ENCODE assay signal across 13 cellular contexts in the genomic region with DNA sequence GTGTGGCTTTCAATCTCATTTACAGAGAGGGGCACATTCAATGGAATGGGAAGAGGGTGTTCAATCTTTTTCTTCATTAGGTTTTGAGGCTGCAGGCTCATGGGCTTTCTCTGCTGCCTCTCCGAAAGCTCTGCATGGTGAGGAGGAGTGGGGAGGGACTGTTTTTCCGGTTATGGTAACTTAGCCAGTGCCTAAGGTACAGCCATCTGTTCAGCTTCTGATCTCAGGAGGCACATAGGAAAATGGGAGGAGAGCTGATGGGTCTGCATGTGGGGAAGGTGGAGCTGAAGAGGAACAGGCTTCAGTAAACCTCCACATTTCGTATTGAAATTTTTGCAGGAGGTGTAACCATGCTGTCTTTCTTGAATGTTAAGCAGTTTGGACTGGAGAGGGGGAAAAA.
DNase-seq lines count a peak whose midpoint lies in the region; ATAC-seq and TF ChIP-seq lines count a peak whose summit lies in the region.
"Had no signal": no experiment of that assay in that cellular context is flagged by ENCODE, and none has a peak within 500 bp of the region (broad histone marks: within the 10 kb centered on the region; RNA-seq: fewer than 3 reads in every experiment).

No MANE protein-coding gene starts in this region.

- no peaks in the 10 kb centered on the region for H3K79me2 ChIP-seq in GM23338 (replicated peaks; ENCODE audit: insufficient read depth)

- no peaks in the 10 kb centered on the region for H3K9me2 ChIP-seq in GM23338 (ENCODE audit: insufficient read depth)

- H3K36me3 Mint-ChIP-seq in GM23338 (ENCODE audit: low read depth): no peaks in the 10 kb centered on the region
- H3K36me3 Mint-ChIP-seq in glutamatergic neuron (ENCODE audit: unreplicated experiment): no peaks in the 10 kb centered on the region
- H3K36me3 Mint-ChIP-seq: CD4-positive, alpha-beta memory T cell had no signal

- no peak for TF ChIP-seq CTCF in GM23338 (conservative IDR thresholded peaks at IDR 0.05; ENCODE audit: low read depth in 2 of 2)
- TF ChIP-seq CTCF in VCaP (conservative IDR thresholded peaks at IDR 0.05): no peak
- TF ChIP-seq CTCF in glutamatergic neuron (IDR thresholded peaks at IDR 0.05; ENCODE audit: partially characterized antibody, unreplicated experiment): no peak
- TF ChIP-seq CTCF in colonic mucosa (IDR thresholded peaks at IDR 0.05): no peak
- TF ChIP-seq CTCF in lower leg skin (IDR thresholded peaks at IDR 0.05): no peak

- no peaks in the 10 kb centered on the region for H3K9me3 ChIP-seq in colonic mucosa
- H3K9me3 ChIP-seq: BE2C had no signal

- peak overlapping the region; percentile 94 for H3K27ac Mint-ChIP-seq in GM23338
- peak overlapping the region; percentile 78 for H3K27ac Mint-ChIP-seq in glutamatergic neuron (ENCODE audit: unreplicated experiment)
- H3K27ac Mint-ChIP-seq: CD4-positive, alpha-beta memory T cell had no signal

- H3K4me1 Mint-ChIP-seq in GM23338: peaks cover 18% of the 10 kb centered on the region
- peaks cover 16% of the 10 kb centered on the region for H3K4me1 Mint-ChIP-seq in glutamatergic neuron (ENCODE audit: low read depth, unreplicated experiment)
- H3K4me1 Mint-ChIP-seq: CD4-positive, alpha-beta memory T cell had no signal

- no peak overlapping the region for H3K4me3 Mint-ChIP-seq in GM23338
- no peak overlapping the region for H3K4me3 Mint-ChIP-seq in glutamatergic neuron (ENCODE audit: unreplicated experiment)
- H3K4me3 Mint-ChIP-seq: CD4-positive, alpha-beta memory T cell; H9 had no signal

- intact Hi-C loops in colonic mucosa (cut with DNase I): no loop called here
- intact Hi-C loops in lower leg skin (cut with DNase I; ENCODE audit: low total_unique reads): no loop called here

- DNase-seq in GM23338 (ENCODE audit: low spot score) (no peak), glutamatergic neuron (no peak), colonic mucosa (no peak), lower leg skin (ENCODE audit: low spot score in 2 of 2) (no peak), NCI-H1105 (lab: John Stamatoyannopoulos, UW) (no peak)
- DNase-seq: BE2C; CD4-positive, alpha-beta memory T cell; DMS79; GM23248; H9 had no signal

- WGBS in lower leg skin, 2 donors: 83% methylated on average over 3 of the region's 3 CpGs

- H3K9me3 Mint-ChIP-seq in GM23338: no peaks in the 10 kb centered on the region
- H3K9me3 Mint-ChIP-seq in glutamatergic neuron (ENCODE audit: unreplicated experiment): no peaks in the 10 kb centered on the region
- H3K9me3 Mint-ChIP-seq: H9 had no signal

- ATAC-seq in GM23338: no peak
- ATAC-seq in HG02870 (IDR thresholded peaks at IDR 0.05; ENCODE audit: unreplicated experiment): no peak

- H3K9ac ChIP-seq in colonic mucosa (ENCODE audit: low read depth in 2 of 2, low read length in 2 of 2): no peak overlapping the region
- H3K9ac ChIP-seq: GM23248 had no signal

- H3K4me3 ChIP-seq in GM23338 (no peak overlapping the region), colonic mucosa (no peak overlapping the region), lower leg skin (ENCODE audit: low read depth, poor library complexity, severe bottlenecking) (no peak overlapping the region)
- H3K4me3 ChIP-seq: GM23248 had no signal

- H3K36me3 ChIP-seq in GM23338 (ENCODE audit: insufficient read depth) (no peaks in the 10 kb centered on the region), colonic mucosa (no peaks in the 10 kb centered on the region)
- H3K36me3 ChIP-seq: BE2C had no signal

- no peak overlapping the region for H3K4me2 ChIP-seq in GM23338

- H3K4me1 ChIP-seq in GM23338 (ENCODE audit: insufficient read depth) (peaks cover 18% of the 10 kb centered on the region), colonic mucosa (no peaks in the 10 kb centered on the region)
- H3K4me1 ChIP-seq: BE2C had no signal

- H3F3A ChIP-seq in GM23338 (replicated peaks; ENCODE audit: low read depth): no peaks in the 10 kb centered on the region

- no peaks in the 10 kb centered on the region for H3K27me3 ChIP-seq in GM23338 (ENCODE audit: insufficient read depth)
- no peaks in the 10 kb centered on the region for H3K27me3 ChIP-seq in colonic mucosa
- H3K27me3 ChIP-seq: BE2C had no signal

- H2AFZ ChIP-seq in GM23338: peak overlapping the region; percentile 33; the same call in 1 of the 2 replicates
- H2AFZ ChIP-seq: GM23248 had no signal

- H3K27ac ChIP-seq in GM23338 (ENCODE audit: low read depth) (no peak overlapping the region), VCaP (peak overlapping the region; percentile 61), colonic mucosa (no peak overlapping the region)
- H3K27ac ChIP-seq: C4-2B, GM23248 had no signal

- no peaks in the 10 kb centered on the region for H4K20me1 ChIP-seq in GM23338 (replicated peaks; ENCODE audit: insufficient read depth)

- TF ChIP-seq POLR2A in lower leg skin (IDR thresholded peaks at IDR 0.05): no peak

- H3K27me3 Mint-ChIP-seq in GM23338 (ENCODE audit: insufficient read depth, low read depth, poor library complexity): no peaks in the 10 kb centered on the region
- peaks cover 1% of the 10 kb centered on the region for H3K27me3 Mint-ChIP-seq in glutamatergic neuron (ENCODE audit: unreplicated experiment)
- H3K27me3 Mint-ChIP-seq: CD4-positive, alpha-beta memory T cell had no signal

TF ChIP-seq in GM23338, 12 proteins besides CTCF, POLR2A, EP300 and RAD21:
- TF ChIP-seq POLR2AphosphoS5 (IDR thresholded peaks at IDR 0.05; ENCODE audit: low read depth) (0 out of 2 replicates have a peak, but pooled peaks have one; percentile 19), STAT1 (IDR thresholded peaks at IDR 0.05; ENCODE audit: unreplicated experiment) (no peak)
